ENCODE assay signal across 1 cellular context in the genomic region with DNA sequence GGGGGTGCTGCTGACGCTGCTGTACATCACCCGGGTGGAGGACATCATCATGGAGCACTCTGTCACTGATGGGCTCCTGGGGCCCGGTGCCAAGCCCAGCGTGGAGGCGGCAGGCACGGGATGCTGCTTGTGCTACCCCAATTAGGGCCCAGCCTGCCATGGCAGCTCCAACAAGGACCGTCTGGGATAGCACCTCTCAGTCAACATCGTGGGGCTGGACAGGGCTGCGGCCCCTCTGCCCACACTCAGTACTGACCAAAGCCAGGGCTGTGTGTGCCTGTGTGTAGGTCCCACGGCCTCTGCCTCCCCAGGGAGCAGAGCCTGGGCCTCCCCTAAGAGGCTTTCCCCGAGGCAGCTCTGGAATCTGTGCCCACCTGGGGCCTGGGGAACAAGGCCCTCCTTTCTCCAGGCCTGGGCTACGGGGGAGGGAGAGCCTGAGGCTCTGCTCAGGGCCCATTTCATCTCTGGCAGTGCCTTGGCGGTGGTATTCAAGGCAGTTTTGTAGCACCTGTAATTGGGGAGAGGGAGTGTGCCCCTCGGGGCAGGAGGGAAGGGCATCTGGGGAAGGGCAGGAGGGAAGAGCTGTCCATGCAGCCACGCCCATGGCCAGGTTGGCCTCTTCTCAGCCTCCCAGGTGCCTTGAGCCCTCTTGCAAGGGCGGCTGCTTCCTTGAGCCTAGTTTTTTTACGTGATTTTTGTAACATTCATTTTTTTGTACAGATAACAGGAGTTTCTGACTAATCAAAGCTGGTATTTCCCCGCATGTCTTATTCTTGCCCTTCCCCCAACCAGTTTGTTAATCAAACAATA.
TF ChIP-seq lines count a peak whose summit lies in the region.

No MANE protein-coding gene starts in this region.

TF ChIP-seq in HCT116, 20 proteins besides CTCF, POLR2A, EP300 and RAD21 (continued from another document):
- TF ChIP-seq TCF7L2 (IDR thresholded peaks at IDR 0.05; ENCODE audit: borderline replicate concordance, extremely low read depth, insufficient read depth, insufficient read length) (no peak), POLR2AphosphoS5 (IDR thresholded peaks at IDR 0.05; ENCODE audit: low read depth, low read length) (no peak), EZH2phosphoT487 (IDR thresholded peaks at IDR 0.05; ENCODE audit: borderline replicate concordance) (no peak), JUND (IDR thresholded peaks at IDR 0.05) (no peak), CEBPB (IDR thresholded peaks at IDR 0.05; ENCODE audit: low read depth) (no peak), FOSL1 (IDR thresholded peaks at IDR 0.05; ENCODE audit: low read depth) (no peak)
